In the genomic region with DNA sequence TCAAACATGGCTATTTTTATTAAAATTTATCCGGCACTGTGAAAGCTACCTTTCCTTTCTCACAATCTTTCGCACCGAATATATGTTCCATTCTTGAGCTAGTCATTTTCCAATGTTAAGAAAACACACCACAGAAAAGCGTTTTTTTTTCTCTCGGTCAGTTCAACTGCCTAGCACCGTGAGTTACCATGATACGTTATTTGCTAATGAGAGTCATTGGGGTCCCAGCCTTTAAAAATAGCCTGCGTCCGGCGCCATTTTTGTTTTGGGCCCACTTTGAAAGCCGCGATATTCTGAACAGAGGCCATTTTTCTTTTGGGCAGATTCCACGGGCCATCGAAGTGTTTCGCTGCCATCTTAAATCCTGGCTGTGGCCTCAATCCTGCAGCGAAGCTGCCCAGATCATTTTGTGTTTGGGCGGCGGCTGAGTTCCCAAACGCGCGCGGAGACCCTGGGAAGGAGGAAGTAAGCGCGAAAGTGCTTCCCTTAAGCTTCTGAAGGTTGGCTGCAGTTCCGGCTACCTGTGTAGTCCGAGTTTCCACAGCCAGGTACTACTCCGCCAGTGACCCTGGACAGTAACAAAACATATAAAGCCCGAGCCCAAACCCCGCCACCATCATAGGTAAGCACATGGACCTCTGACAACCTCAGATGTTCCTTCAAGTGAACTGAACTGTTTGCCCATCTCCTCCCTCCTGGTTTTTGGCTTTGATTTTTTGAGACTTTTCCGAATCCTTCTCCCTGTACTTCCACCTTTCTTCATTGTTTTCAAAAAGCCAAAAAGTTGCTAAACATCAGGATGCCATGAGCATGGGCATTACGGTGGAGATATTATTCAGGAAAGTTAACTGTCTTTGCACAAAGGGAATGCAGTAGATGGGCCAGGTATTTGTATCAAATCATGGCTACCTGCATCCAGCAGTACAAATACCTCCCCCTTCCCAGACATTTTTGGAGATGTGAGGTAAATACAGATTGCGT, we compare ENCODE assay signal across 8 cellular contexts.
A peak's percentile ranks its signal among the peaks of the same experiment; 100 is the strongest.
DNase-seq lines count a peak whose midpoint lies in the region; ATAC-seq, FAIRE-seq and TF ChIP-seq lines count a peak whose summit lies in the region.

Gene SLX4IP, plus strand, starts transcription at position 474 of the 981 bp plus-strand sequence. CDS start 22,900 bp downstream, outside the sequence.

- no peak for TF ChIP-seq CTCF in AG10803 (conservative IDR thresholded peaks at IDR 0.05; ENCODE audit: low read length)

- ATAC-seq in GM19043 (IDR thresholded peaks at IDR 0.05; ENCODE audit: low read depth, unreplicated experiment) (peak; percentile 51), HG03354 (IDR thresholded peaks at IDR 0.05; ENCODE audit: poor library complexity, severe bottlenecking, unreplicated experiment) (peak; percentile 65)
- ATAC-seq in activated CD4-positive, CD25-positive, alpha-beta regulatory T cell treated with anti-CD3 and anti-CD28 coated beads, Interleukin-2, amount 50 U/mL, for 24 hours: peak; percentile 67 to 69

- peak; percentile 95 for FAIRE-seq in islet of Langerhans (lab: Jason Lieb, UNC)

- peak within 1 kb of the TSS; percentile 95 for H3K4me3 ChIP-seq in AG10803 (ENCODE audit: low read length)

- DNase-seq in AG10803 (ENCODE audit: low read depth) (peak; percentile 94), NCI-H446 (lab: John Stamatoyannopoulos, UW) (peak; percentile 96 to 98), cerebellar cortex (ENCODE audit: low spot score) (peak; percentile 99)
- peak; percentile 74 for DNase-seq in stimulated activated CD4-positive, alpha-beta T cell treated with anti-CD3 and anti-CD28 coated beads, Interleukin-12 subunit alpha, Interleukin-12 subunit beta, amount 100 ng/mL, for 4 hours

Comparison
In these comparisons a context has a peak if more than half of its experiments do, and no peak if none do; other contexts are left out.
1. Peak in every context shown above with its lines: DNase-seq, ATAC-seq and H3K4me3 ChIP-seq.